In the genomic region with DNA sequence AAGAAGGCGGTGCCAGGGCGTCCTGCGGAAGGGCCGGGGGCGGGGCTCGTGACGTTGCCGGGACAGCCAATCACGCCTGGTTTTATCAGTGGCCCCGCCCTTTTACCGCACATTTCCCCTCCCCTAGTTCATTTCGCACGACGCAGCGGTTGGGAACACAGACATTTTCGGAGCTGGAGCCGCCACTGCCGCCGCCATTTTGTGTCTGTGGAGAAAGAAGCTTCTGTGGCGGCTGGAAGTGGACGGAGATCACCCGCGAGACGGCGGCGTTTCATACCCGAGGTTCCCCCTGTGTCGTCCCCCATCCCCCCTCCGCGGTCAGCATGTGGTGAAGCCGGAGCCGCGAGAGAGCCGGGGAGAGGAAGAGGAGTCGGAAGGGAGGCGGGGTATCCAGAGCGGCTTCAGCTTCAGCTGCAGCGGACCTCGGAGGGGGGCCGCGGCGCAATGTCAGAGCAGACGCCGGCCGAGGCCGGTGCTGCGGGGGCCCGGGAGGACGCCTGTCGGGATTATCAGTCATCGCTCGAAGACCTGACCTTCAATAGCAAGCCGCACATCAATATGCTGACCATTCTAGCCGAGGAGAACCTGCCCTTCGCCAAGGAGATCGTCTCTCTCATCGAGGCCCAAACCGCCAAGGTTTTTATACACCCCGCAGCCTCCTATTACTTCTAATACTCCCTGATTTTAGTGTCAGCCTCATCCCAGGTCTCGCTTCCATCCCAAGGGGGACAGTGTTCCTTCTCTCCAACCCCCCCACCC, we compare ENCODE assay signal across 1 cellular context.
TF ChIP-seq lines count a peak whose summit lies in the region.

A gene with protein sequence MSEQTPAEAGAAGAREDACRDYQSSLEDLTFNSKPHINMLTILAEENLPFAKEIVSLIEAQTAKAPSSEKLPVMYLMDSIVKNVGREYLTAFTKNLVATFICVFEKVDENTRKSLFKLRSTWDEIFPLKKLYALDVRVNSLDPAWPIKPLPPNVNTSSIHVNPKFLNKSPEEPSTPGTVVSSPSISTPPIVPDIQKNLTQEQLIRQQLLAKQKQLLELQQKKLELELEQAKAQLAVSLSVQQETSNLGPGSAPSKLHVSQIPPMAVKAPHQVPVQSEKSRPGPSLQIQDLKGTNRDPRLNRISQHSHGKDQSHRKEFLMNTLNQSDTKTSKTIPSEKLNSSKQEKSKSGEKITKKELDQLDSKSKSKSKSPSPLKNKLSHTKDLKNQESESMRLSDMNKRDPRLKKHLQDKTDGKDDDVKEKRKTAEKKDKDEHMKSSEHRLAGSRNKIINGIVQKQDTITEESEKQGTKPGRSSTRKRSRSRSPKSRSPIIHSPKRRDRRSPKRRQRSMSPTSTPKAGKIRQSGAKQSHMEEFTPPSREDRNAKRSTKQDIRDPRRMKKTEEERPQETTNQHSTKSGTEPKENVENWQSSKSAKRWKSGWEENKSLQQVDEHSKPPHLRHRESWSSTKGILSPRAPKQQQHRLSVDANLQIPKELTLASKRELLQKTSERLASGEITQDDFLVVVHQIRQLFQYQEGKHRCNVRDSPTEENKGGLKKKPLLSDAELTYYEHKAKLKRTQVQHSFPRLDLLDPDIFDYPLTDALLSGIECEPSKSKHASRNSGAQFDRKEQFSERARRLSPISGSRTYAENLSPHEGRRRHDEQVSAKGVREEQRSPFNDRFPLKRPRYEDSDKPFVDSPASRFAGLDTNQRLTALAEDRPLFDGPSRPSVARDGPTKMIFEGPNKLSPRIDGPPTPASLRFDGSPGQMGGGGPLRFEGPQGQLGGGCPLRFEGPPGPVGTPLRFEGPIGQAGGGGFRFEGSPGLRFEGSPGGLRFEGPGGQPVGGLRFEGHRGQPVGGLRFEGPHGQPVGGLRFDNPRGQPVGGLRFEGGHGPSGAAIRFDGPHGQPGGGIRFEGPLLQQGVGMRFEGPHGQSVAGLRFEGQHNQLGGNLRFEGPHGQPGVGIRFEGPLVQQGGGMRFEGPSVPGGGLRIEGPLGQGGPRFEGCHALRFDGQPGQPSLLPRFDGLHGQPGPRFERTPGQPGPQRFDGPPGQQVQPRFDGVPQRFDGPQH (N-terminal part only) (plus strand): TSS at position 136 of the 759 bp plus-strand sequence. CDS start 309 bp downstream, at position 445.

TF ChIP-seq in K562, 482 proteins besides CTCF, POLR2A, EP300 and RAD21 (continued from another document and continues in another):
- TF ChIP-seq, protein P1, sequence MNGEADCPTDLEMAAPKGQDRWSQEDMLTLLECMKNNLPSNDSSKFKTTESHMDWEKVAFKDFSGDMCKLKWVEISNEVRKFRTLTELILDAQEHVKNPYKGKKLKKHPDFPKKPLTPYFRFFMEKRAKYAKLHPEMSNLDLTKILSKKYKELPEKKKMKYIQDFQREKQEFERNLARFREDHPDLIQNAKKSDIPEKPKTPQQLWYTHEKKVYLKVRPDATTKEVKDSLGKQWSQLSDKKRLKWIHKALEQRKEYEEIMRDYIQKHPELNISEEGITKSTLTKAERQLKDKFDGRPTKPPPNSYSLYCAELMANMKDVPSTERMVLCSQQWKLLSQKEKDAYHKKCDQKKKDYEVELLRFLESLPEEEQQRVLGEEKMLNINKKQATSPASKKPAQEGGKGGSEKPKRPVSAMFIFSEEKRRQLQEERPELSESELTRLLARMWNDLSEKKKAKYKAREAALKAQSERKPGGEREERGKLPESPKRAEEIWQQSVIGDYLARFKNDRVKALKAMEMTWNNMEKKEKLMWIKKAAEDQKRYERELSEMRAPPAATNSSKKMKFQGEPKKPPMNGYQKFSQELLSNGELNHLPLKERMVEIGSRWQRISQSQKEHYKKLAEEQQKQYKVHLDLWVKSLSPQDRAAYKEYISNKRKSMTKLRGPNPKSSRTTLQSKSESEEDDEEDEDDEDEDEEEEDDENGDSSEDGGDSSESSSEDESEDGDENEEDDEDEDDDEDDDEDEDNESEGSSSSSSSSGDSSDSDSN (IDR thresholded peaks at IDR 0.05; ENCODE audit: borderline replicate concordance in 1 of 2, low read depth in 2 of 2, low read length in 2 of 2), result no peak
- TF ChIP-seq, protein P2, sequence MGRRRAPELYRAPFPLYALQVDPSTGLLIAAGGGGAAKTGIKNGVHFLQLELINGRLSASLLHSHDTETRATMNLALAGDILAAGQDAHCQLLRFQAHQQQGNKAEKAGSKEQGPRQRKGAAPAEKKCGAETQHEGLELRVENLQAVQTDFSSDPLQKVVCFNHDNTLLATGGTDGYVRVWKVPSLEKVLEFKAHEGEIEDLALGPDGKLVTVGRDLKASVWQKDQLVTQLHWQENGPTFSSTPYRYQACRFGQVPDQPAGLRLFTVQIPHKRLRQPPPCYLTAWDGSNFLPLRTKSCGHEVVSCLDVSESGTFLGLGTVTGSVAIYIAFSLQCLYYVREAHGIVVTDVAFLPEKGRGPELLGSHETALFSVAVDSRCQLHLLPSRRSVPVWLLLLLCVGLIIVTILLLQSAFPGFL (CRISPR knock-in tag; IDR thresholded peaks at IDR 0.05), result no peak
- TF ChIP-seq ZNF551 (CRISPR knock-in tag; IDR thresholded peaks at IDR 0.05) (no peak), KAT8 (IDR thresholded peaks at IDR 0.05; ENCODE audit: low read depth) (peak; percentile 96), RUNX1 (IDR thresholded peaks at IDR 0.05; ENCODE audit: low read depth) (no peak), NR2C1 (IDR thresholded peaks at IDR 0.05) (no peak), NR2C1 (tag; IDR thresholded peaks at IDR 0.05) (no peak), CBX5 (IDR thresholded peaks at IDR 0.05; ENCODE audit: borderline replicate concordance, low read depth) (no peak), ZNF3 (CRISPR knock-in tag; IDR thresholded peaks at IDR 0.05) (no peak), PCBP2 (IDR thresholded peaks at IDR 0.05; ENCODE audit: low read depth, low read length, poor library complexity, severe bottlenecking) (no peak), TRIM28 (IDR thresholded peaks at IDR 0.05) (no peak), ZNF699 (CRISPR knock-in tag; IDR thresholded peaks at IDR 0.05; ENCODE audit: insufficient replicate concordance) (no peak), LEF1 (IDR thresholded peaks at IDR 0.05) (no peak), KDM5B (IDR thresholded peaks at IDR 0.05; ENCODE audit: insufficient replicate concordance, low read depth, low read length) (peak; percentile 60), HMGN3 (IDR thresholded peaks at IDR 0.05; ENCODE audit: borderline replicate concordance, extremely low read depth, insufficient read length, low read depth, low read length) (peak; percentile 72), NONO (IDR thresholded peaks at IDR 0.05; ENCODE audit: low read depth in 2 of 2, low read length in 1 of 2) (peak in 1 of 2 experiments; percentile 81; a peak in 1 of 4 replicates), STAT5B (CRISPR knock-in tag; IDR thresholded peaks at IDR 0.05) (no peak), NRF1 (conservative IDR thresholded peaks at IDR 0.05 in 1 of 2, IDR thresholded peaks at IDR 0.05 in 1 of 2) (peak in 1 of 2 experiments; percentile 65; a peak in 2 of 4 replicates), ZNF785 (CRISPR knock-in tag; IDR thresholded peaks at IDR 0.05) (no peak), ZNF174 (CRISPR knock-in tag; IDR thresholded peaks at IDR 0.05) (no peak), TCFL5 (CRISPR knock-in tag; conservative IDR thresholded peaks at IDR 0.05) (no peak), SMARCA5 (IDR thresholded peaks at IDR 0.05) (no peak), SOX6 (IDR thresholded peaks at IDR 0.05) (no peak), ZC3H11A (IDR thresholded peaks at IDR 0.05; ENCODE audit: low read depth, low read length) (peak; percentile 77; the same call in 1 of the 2 replicates), ZNF507 (tag; conservative IDR thresholded peaks at IDR 0.05) (no peak), ARNT (IDR thresholded peaks at IDR 0.05) (no peak), WHSC1 (IDR thresholded peaks at IDR 0.05; ENCODE audit: low read length) (no peak), GATAD2A (IDR thresholded peaks at IDR 0.05) (no peak)
- TF ChIP-seq, protein P3, sequence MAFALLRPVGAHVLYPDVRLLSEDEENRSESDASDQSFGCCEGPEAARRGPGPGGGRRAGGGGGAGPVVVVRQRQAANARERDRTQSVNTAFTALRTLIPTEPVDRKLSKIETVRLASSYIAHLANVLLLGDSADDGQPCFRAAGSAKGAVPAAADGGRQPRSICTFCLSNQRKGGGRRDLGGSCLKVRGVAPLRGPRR (CRISPR knock-in tag; IDR thresholded peaks at IDR 0.05), result no peak
- TF ChIP-seq, protein P4, sequence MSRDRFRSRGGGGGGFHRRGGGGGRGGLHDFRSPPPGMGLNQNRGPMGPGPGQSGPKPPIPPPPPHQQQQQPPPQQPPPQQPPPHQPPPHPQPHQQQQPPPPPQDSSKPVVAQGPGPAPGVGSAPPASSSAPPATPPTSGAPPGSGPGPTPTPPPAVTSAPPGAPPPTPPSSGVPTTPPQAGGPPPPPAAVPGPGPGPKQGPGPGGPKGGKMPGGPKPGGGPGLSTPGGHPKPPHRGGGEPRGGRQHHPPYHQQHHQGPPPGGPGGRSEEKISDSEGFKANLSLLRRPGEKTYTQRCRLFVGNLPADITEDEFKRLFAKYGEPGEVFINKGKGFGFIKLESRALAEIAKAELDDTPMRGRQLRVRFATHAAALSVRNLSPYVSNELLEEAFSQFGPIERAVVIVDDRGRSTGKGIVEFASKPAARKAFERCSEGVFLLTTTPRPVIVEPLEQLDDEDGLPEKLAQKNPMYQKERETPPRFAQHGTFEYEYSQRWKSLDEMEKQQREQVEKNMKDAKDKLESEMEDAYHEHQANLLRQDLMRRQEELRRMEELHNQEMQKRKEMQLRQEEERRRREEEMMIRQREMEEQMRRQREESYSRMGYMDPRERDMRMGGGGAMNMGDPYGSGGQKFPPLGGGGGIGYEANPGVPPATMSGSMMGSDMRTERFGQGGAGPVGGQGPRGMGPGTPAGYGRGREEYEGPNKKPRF (IDR thresholded peaks at IDR 0.05; ENCODE audit: low read depth, low read length), result no peak
- TF ChIP-seq, protein P5, sequence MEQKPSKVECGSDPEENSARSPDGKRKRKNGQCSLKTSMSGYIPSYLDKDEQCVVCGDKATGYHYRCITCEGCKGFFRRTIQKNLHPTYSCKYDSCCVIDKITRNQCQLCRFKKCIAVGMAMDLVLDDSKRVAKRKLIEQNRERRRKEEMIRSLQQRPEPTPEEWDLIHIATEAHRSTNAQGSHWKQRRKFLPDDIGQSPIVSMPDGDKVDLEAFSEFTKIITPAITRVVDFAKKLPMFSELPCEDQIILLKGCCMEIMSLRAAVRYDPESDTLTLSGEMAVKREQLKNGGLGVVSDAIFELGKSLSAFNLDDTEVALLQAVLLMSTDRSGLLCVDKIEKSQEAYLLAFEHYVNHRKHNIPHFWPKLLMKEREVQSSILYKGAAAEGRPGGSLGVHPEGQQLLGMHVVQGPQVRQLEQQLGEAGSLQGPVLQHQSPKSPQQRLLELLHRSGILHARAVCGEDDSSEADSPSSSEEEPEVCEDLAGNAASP (IDR thresholded peaks at IDR 0.05), result no peak
- TF ChIP-seq, protein P6, sequence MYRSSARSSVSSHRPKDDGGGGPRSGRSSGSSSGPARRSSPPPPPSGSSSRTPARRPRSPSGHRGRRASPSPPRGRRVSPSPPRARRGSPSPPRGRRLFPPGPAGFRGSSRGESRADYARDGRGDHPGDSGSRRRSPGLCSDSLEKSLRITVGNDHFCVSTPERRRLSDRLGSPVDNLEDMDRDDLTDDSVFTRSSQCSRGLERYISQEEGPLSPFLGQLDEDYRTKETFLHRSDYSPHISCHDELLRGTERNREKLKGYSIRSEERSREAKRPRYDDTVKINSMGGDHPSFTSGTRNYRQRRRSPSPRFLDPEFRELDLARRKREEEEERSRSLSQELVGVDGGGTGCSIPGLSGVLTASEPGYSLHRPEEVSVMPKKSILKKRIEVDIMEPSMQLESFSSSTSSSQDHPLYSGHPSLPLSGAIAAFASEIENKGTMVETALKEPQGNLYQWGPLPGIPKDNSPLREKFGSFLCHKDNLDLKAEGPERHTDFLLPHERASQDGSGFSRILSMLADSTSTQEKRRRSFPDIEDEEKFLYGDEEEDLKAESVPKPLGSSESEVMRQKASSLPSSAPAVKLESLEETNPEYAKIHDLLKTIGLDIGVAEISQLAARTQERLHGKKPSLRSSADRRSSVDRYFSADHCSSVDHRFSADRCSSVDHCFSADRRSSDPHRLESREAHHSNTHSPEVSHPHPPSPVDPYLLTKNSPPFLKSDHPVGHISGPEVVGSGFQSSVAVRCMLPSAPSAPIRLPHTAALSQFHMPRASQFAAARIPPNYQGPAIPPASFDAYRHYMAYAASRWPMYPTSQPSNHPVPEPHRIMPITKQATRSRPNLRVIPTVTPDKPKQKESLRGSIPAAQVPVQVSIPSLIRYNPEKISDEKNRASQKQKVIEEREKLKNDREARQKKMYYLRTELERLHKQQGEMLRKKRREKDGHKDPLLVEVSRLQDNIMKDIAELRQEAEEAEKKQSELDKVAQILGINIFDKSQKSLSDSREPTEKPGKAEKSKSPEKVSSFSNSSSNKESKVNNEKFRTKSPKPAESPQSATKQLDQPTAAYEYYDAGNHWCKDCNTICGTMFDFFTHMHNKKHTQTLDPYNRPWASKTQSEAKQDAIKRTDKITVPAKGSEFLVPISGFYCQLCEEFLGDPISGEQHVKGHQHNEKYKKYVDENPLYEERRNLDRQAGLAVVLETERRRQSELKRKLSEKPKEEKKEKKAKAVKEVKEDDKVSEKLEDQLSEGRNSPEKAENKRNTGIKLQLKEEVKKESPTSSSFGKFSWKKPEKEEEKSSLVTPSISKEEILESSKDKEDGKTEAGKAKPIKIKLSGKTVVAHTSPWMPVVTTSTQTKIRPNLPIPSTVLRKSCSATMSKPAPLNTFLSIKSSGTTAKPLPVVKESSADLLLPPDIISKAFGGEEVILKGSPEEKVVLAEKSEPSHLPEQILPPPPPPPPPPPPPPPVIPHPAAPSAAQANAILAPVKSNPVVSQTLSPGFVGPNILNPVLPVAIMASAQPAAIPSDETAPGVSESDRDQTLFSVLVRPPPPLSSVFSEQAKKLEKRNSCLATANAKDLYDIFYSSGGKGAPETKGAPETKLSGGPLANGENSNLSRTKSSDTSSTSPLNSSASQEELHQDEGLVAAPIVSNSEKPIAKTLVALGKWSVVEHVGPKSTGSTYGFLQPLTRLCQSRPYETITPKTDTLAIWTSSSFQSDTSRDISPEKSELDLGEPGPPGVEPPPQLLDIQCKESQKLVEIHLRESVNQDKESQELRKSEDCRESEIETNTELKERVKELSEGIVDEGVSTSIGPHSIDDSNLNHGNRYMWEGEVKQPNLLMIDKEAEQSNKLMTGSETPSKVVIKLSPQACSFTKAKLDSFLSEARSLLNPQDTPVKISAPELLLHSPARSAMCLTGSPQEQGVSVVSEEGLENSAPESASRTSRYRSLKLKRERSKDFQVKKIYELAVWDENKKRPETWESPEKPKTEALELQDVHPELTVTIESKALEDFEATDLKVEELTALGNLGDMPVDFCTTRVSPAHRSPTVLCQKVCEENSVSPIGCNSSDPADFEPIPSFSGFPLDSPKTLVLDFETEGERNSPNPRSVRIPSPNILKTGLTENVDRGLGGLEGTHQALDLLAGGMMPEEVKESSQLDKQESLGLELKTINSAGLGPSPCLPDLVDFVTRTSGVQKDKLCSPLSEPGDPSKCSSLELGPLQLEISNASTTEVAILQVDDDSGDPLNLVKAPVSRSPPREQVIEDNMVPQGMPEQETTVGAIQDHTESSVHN (IDR thresholded peaks at IDR 0.05; ENCODE audit: borderline replicate concordance in 1 of 2, low read depth in 1 of 2), result peak in 1 of 2 experiments; percentile 47; a peak in 1 of 4 replicates
- TF ChIP-seq, protein P7, sequence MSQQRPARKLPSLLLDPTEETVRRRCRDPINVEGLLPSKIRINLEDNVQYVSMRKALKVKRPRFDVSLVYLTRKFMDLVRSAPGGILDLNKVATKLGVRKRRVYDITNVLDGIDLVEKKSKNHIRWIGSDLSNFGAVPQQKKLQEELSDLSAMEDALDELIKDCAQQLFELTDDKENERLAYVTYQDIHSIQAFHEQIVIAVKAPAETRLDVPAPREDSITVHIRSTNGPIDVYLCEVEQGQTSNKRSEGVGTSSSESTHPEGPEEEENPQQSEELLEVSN (IDR thresholded peaks at IDR 0.05; ENCODE audit: borderline replicate concordance in 1 of 2, extremely low read depth in 1 of 2, insufficient read depth in 1 of 2, insufficient read length in 1 of 2, low read depth in 1 of 2, low read length in 1 of 2, poor library complexity in 1 of 2, severe bottlenecking in 1 of 2), result no peak
